Comparison of ENCODE assay signal across 18 cellular contexts in genomic region chr12:70221626-70222025, GRCh38. TPM values are rescaled to one million over a fixed set of nuclear protein-coding genes. Genes with fewer than 3 reads are reported as not detected.
DNase-seq lines count a peak whose midpoint lies in the region; ATAC-seq, FAIRE-seq and TF ChIP-seq lines count a peak whose summit lies in the region.
"Had no signal": no experiment of that assay in that cellular context is flagged by ENCODE, and none has a peak within 500 bp of the region (broad histone marks: within the 10 kb centered on the region; RNA-seq: fewer than 3 reads in every experiment).

No MANE protein-coding gene starts in this region.

- H3K27me3 ChIP-seq in BE2C, result no peaks in the 10 kb centered on the region
- H3K27me3 ChIP-seq: BLaER1 treated with 17β-estradiol and CSF1 and Interleukin-3, amounts not matched to agents 10 nM and 100 nM had no signal

- H3K9me3 ChIP-seq in A549 (no peaks in the 10 kb centered on the region), BE2C (no peaks in the 10 kb centered on the region)
- H3K9me3 ChIP-seq: BLaER1 treated with 17β-estradiol and CSF1 and Interleukin-3, amounts not matched to agents 10 nM and 100 nM had no signal

- no peak overlapping the region for H3K4me3 ChIP-seq in A549
- no peak overlapping the region for H3K4me3 ChIP-seq in BE2C (ENCODE audit: low read depth, low read length)
- H3K4me3 ChIP-seq: BLaER1 treated with 17β-estradiol and CSF1 and Interleukin-3, amounts not matched to agents 10 nM and 100 nM; GM23248 had no signal

- ATAC-seq in A549, result no peak

- TF ChIP-seq CTCF in A549 (IDR thresholded peaks at IDR 0.05) (no peak), BE2C (IDR thresholded peaks at IDR 0.05; ENCODE audit: low read depth, low read length) (no peak), GM10248 (IDR thresholded peaks at IDR 0.05; ENCODE audit: control extremely low read depth, extremely low read depth, low read depth, missing control alignments) (no peak)

- TF ChIP-seq POLR2A in A549 (IDR thresholded peaks at IDR 0.05; ENCODE audit: low read length) (no peak), GM12891 (IDR thresholded peaks at IDR 0.05; ENCODE audit: low read depth, low read length) (no peak)

- H3K4me1 ChIP-seq in A549, result no peaks in the 10 kb centered on the region
- H3K4me1 ChIP-seq in BE2C, result no peaks in the 10 kb centered on the region
- H3K4me1 ChIP-seq: BLaER1 treated with 17β-estradiol and CSF1 and Interleukin-3, amounts not matched to agents 10 nM and 100 nM had no signal

- FAIRE-seq in A549 (lab: Jason Lieb, UNC) (peak; percentile 70), GM12891 (lab: Jason Lieb, UNC) (peak; percentile 23)
- FAIRE-seq: GM19239, H1 had no signal

- no peak for TF ChIP-seq EP300 in A549 (IDR thresholded peaks at IDR 0.05)

- no peak overlapping the region for H3K27ac ChIP-seq in A549
- H3K27ac ChIP-seq: BLaER1 treated with 17β-estradiol and CSF1 and Interleukin-3, amounts not matched to agents 10 nM and 100 nM; GM23248 had no signal

- H3K36me3 ChIP-seq in BE2C, result no peaks in the 10 kb centered on the region

- POLR2A ChIA-PET in A549 (lab: Yijun Ruan, JAX), result no interaction called here
- POLR2A ChIA-PET in GM10248 (lab: Yijun Ruan, JAX), result no interaction called here

- DNase-seq in A549 (ENCODE audit: low read depth in 1 of 2, low spot score in 1 of 2) (no peak), GM12891 (ENCODE audit: insufficient read length, low spot score) (no peak), cerebellar cortex (ENCODE audit: low spot score) (peak; percentile 95), NCI-H1105 treated with DMSO at 0.1 percent for 48 hours (lab: John Stamatoyannopoulos, UW) (no peak), BE2C (no peak), GM10248 (ENCODE audit: extremely low spot score) (no peak)
- DNase-seq: 8988T; CD4-positive, alpha-beta T cell; CD8-positive, alpha-beta memory T cell; DMS79; EL; GF-D8; GM23248; H7; HCEC 1CT had no signal

- CTCF ChIA-PET in A549 (lab: Yijun Ruan, JAX), result no interaction called here
- CTCF ChIA-PET in GM10248 (lab: Yijun Ruan, JAX), result no interaction called here

- TF ChIP-seq RAD21 in A549 (conservative IDR thresholded peaks at IDR 0.05 in 1 of 2, IDR thresholded peaks at IDR 0.05 in 1 of 2), result no peak

- H3K4me2 ChIP-seq in A549, result no peak overlapping the region
- H3K4me2 ChIP-seq: BLaER1 treated with 17β-estradiol and CSF1 and Interleukin-3, amounts not matched to agents 10 nM and 100 nM had no signal

TF ChIP-seq in A549, 52 proteins besides CTCF, POLR2A, EP300 and RAD21:
- TF ChIP-seq CHD4 (IDR thresholded peaks at IDR 0.05; ENCODE audit: borderline replicate concordance) (no peak), EHMT2 (IDR thresholded peaks at IDR 0.05; ENCODE audit: low read depth) (no peak), TFCP2L1 (CRISPR knock-in tag; IDR thresholded peaks at IDR 0.05) (no peak), ZFP36 (IDR thresholded peaks at IDR 0.05; ENCODE audit: borderline replicate concordance, partially characterized antibody) (no peak), SMC3 (IDR thresholded peaks at IDR 0.05) (no peak), MAFK (IDR thresholded peaks at IDR 0.05; ENCODE audit: partially characterized antibody) (no peak), MAZ (IDR thresholded peaks at IDR 0.05; ENCODE audit: borderline replicate concordance, low read depth, low read length) (no peak), CBX8 (IDR thresholded peaks at IDR 0.05) (no peak), GATA3 (IDR thresholded peaks at IDR 0.05; ENCODE audit: borderline replicate concordance) (no peak), KDM5A (IDR thresholded peaks at IDR 0.05) (no peak)
- TF ChIP-seq, protein P1, sequence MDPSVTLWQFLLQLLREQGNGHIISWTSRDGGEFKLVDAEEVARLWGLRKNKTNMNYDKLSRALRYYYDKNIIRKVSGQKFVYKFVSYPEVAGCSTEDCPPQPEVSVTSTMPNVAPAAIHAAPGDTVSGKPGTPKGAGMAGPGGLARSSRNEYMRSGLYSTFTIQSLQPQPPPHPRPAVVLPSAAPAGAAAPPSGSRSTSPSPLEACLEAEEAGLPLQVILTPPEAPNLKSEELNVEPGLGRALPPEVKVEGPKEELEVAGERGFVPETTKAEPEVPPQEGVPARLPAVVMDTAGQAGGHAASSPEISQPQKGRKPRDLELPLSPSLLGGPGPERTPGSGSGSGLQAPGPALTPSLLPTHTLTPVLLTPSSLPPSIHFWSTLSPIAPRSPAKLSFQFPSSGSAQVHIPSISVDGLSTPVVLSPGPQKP (IDR thresholded peaks at IDR 0.05; ENCODE audit: low read depth, low read length), result no peak

TF ChIP-seq in GM12891, 5 proteins besides CTCF, POLR2A, EP300 and RAD21:
- TF ChIP-seq TAF1 (IDR thresholded peaks at IDR 0.05; ENCODE audit: low read depth, low read length), result no peak
- no peak for TF ChIP-seq PAX5 (IDR thresholded peaks at IDR 0.05; ENCODE audit: insufficient read depth, low read length, severe bottlenecking)
- TF ChIP-seq SPI1 (IDR thresholded peaks at IDR 0.05; ENCODE audit: low read depth, low read length), result no peak
- no peak for TF ChIP-seq POU2F2 (IDR thresholded peaks at IDR 0.05; ENCODE audit: low read depth, low read length)
- TF ChIP-seq POLR2AphosphoS5 (IDR thresholded peaks at IDR 0.05; ENCODE audit: low read depth, low read length), result no peak
TF ChIP-seq in GM12891: peak in this region for 0.

RNA-seq across cellular contexts. Expression of gene CNOT2, which starts 21.6 kb away (rescaled TPM):
- polyA plus RNA-seq in A549 (2011; rRNA removed) (99.1 and 105 TPM in 2 replicates), A549 (2017; fragmentation: RNase III; extraction: RNeasy Plus Mini Kit Qiagen cat#74134 plus additional on column Dnase treatment) (87.2 to 90.6 TPM (median 87.7 TPM) in 3 replicates)
- 41.5 and 41.7 TPM in 2 replicates for polyA plus RNA-seq in A549 (2012; cell fraction: cytosol; rRNA removed)
- 25.6 and 37.8 TPM in 2 replicates for polyA plus RNA-seq in A549 (2012; cell fraction: nucleus; rRNA removed)
- 155 and 175 TPM in 2 replicates for polyA minus RNA-seq in A549 (2011; rRNA and poly(A)+ RNA removed)
- 48.8 TPM for polyA plus RNA-seq in GM12891 (2012; ENCODE audit: low read depth, missing spikeins)
- 86.7 TPM for polyA plus RNA-seq in BE2C (2012; ENCODE audit: insufficient read depth, insufficient read length, low read depth)
